21 cellular contexts compared by ENCODE assay signal in the genomic region with DNA sequence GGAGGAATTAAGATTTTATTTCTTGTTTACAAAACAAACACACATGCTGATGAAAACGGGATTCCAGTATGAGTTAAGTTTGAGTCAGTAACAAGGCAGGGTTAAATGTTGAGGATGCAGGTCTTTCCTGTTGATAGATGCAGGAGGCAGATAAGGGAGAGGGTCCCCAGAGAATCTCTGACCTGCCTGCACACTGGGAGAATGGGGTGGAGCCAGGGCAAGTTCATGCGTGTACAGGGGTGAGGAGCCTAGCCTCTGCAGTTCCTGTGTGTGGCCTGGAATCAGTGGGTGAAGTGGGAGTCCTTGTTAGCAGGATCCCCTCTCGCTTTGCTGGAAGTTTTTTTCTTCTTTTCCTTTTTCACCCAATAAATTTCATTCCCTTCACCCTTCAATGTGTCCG.
"Had no signal": no experiment of that assay in that cellular context is flagged by ENCODE, and none has a peak within 500 bp of the region (broad histone marks: within the 10 kb centered on the region; RNA-seq: fewer than 3 reads in every experiment).

No MANE protein-coding gene starts in this region.

- DNase-seq: activated T-cell treated with anti-CD3 and anti-CD28 coated beads, Interleukin-2, amount 50 U/mL, for 1 hour; brain microvascular endothelial cell; colonic mucosa; dorsolateral prefrontal cortex; effector memory CD8-positive, alpha-beta T cell; left cardiac atrium; midbrain; natural killer cell; sigmoid colon; stimulated activated CD4-positive, alpha-beta T cell treated with anti-CD3 and anti-CD28 coated beads, Interleukin-15, amount 100 ng/mL, for 24 hours; T-helper 9 cell; transverse colon had no signal

- H3K9me3 ChIP-seq: ascending aorta, colonic mucosa, sigmoid colon, transverse colon had no signal

- ATAC-seq: activated naive CD4-positive, alpha-beta T cell treated with anti-CD3 and anti-CD28 coated beads, Interleukin-2, amount 50 U/mL, for 72 hours; activated T-helper 17 cell treated with anti-CD3 and anti-CD28 coated beads, Interleukin-2, amount 50 U/mL, for 72 hours; effector memory CD8-positive, alpha-beta T cell; left cardiac atrium; natural killer cell; stimulated activated memory B cell treated with anti-CD40 and anti-IgM and Interleukin-4, amounts not matched to agents 10 μg/mL and 1 μg/mL and 100 μg/mL, for 72 hours; WTC11 had no signal

- H3K4me3 ChIP-seq: ascending aorta, colonic mucosa, dorsolateral prefrontal cortex, sigmoid colon, smooth muscle cell, transverse colon had no signal

- FAIRE-seq: frontal cortex, islet of Langerhans, urothelium cell line had no signal

- H3K4me1 ChIP-seq: colonic mucosa, transverse colon had no signal

- H3K36me3 ChIP-seq: ascending aorta, brain microvascular endothelial cell, colonic mucosa, sigmoid colon, transverse colon had no signal

- H3K27me3 ChIP-seq: ascending aorta, brain microvascular endothelial cell, colonic mucosa, sigmoid colon, transverse colon had no signal

- H3K27ac ChIP-seq: ascending aorta, brain microvascular endothelial cell, colonic mucosa, dorsolateral prefrontal cortex, sigmoid colon, transverse colon had no signal
